In the genomic region with DNA sequence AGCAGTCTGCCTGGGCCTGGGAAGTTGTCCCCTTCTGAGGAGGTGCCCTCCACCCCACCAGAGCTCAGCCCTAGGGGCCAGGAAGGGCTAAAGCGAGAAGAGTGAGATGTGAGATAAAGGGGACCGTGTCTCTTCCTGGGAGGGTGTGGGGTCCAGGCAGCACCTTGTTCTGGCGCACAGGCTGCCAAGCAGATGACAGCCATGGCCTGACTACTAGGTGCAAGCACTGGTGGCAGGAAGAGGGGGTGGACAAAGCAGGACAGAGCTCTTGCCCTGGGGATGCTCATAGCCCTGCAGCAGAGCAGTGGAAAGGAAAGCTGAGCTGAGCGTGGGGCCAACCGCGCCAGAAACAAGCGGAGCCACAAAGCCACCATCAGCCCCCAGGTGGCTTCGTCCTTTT, we compare ENCODE assay signal across 1 cellular context.
TF ChIP-seq lines count a peak whose summit lies in the region.

No MANE protein-coding gene starts in this region.

TF ChIP-seq in IMR-90, 13 proteins besides CTCF, POLR2A, EP300 and RAD21:
- no peak for TF ChIP-seq BHLHE40 (IDR thresholded peaks at IDR 0.05; ENCODE audit: low read depth, low read length)
- TF ChIP-seq, protein P1, sequence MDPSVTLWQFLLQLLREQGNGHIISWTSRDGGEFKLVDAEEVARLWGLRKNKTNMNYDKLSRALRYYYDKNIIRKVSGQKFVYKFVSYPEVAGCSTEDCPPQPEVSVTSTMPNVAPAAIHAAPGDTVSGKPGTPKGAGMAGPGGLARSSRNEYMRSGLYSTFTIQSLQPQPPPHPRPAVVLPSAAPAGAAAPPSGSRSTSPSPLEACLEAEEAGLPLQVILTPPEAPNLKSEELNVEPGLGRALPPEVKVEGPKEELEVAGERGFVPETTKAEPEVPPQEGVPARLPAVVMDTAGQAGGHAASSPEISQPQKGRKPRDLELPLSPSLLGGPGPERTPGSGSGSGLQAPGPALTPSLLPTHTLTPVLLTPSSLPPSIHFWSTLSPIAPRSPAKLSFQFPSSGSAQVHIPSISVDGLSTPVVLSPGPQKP (IDR thresholded peaks at IDR 0.05; ENCODE audit: borderline replicate concordance, low read depth, low read length) = no peak
- TF ChIP-seq CHD1 (IDR thresholded peaks at IDR 0.05; ENCODE audit: low read depth, low read length) = no peak
- TF ChIP-seq MAFK (IDR thresholded peaks at IDR 0.05; ENCODE audit: low read depth, low read length) = no peak
- no peak for TF ChIP-seq SMC3 (IDR thresholded peaks at IDR 0.05; ENCODE audit: low read depth, low read length)
- no peak for TF ChIP-seq RCOR1 (IDR thresholded peaks at IDR 0.05; ENCODE audit: insufficient replicate concordance, low read length)
- TF ChIP-seq, protein P2, sequence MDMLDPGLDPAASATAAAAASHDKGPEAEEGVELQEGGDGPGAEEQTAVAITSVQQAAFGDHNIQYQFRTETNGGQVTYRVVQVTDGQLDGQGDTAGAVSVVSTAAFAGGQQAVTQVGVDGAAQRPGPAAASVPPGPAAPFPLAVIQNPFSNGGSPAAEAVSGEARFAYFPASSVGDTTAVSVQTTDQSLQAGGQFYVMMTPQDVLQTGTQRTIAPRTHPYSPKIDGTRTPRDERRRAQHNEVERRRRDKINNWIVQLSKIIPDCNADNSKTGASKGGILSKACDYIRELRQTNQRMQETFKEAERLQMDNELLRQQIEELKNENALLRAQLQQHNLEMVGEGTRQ (IDR thresholded peaks at IDR 0.05; ENCODE audit: low read depth, low read length) = no peak
- TF ChIP-seq RFX5 (IDR thresholded peaks at IDR 0.05; ENCODE audit: low read depth, low read length) = no peak
- TF ChIP-seq NFE2L2 (IDR thresholded peaks at IDR 0.05; ENCODE audit: low read depth, low read length) = no peak
